ENCODE assay signal across 17 cellular contexts in the genomic region with DNA sequence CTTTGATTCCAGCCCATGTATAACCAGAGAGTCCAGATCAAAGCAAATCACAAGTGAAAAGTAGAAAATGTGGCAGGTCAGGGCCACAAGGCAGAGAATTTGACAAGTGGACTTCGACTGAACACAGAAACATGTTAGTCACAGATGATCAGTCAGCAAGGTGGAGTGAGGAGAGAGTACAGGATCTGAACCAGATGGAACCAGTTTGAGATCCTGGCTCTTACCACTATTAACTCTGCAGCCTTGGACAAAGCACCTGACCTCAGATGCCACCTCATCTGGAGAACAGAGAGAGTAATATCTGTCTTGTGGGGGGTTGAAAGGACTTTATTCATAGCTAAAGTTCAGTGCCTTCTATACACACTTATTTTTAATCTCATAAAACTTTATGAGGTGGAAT. TPM values are rescaled to one million over a fixed set of nuclear protein-coding genes. Genes with fewer than 3 reads are reported as not detected.
DNase-seq lines count a peak whose midpoint lies in the region; ATAC-seq and TF ChIP-seq lines count a peak whose summit lies in the region.
"Had no signal": no experiment of that assay in that cellular context is flagged by ENCODE, and none has a peak within 500 bp of the region (broad histone marks: within the 10 kb centered on the region; RNA-seq: fewer than 3 reads in every experiment).

No MANE protein-coding gene starts in this region.

- CTCF ChIA-PET in Calu3 (lab: Charles Lee) = no interaction called here

- H3K9me3 ChIP-seq in psoas muscle = no peaks in the 10 kb centered on the region

- 17 to 38% (median 32%) methylated on average over 1 of the region's 1 CpG for WGBS in psoas muscle, 3 donors

- H3K4me3 Mint-ChIP-seq in stimulated activated memory B cell treated with anti-CD40 and anti-IgM and Interleukin-4, amounts not matched to agents 10 μg/mL and 1 μg/mL and 100 μg/mL, for 72 hours = no peak overlapping the region
- H3K4me3 Mint-ChIP-seq in stimulated activated naive CD8-positive, alpha-beta T cell treated with anti-CD3 and anti-CD28 coated beads, Interleukin-15, amount 100 ng/mL, for 72 hours = no peak overlapping the region
- no peak overlapping the region for H3K4me3 Mint-ChIP-seq in Calu3 (ENCODE audit: low read depth, unreplicated experiment)
- H3K4me3 Mint-ChIP-seq: nephron progenitor cell had no signal

- TF ChIP-seq CTCF in psoas muscle (IDR thresholded peaks at IDR 0.05) = no peak
- TF ChIP-seq CTCF in Calu3 (IDR thresholded peaks at IDR 0.05; ENCODE audit: unreplicated experiment) = no peak

- DNase-seq in cerebellar cortex (ENCODE audit: low spot score) (peak; percentile 89), psoas muscle (no peak), H7 (no peak), Calu3 (no peak)
- DNase-seq in stimulated activated naive CD8-positive, alpha-beta T cell treated with anti-CD3 and anti-CD28 coated beads, Interleukin-15, amount 100 ng/mL, for 72 hours = no peak
- DNase-seq: activated CD4-positive, alpha-beta T cell treated with anti-CD3 and anti-CD28 coated beads, Interleukin-2, amount 50 U/mL, for 48 hours; activated effector memory CD4-positive, alpha-beta T cell treated with Interleukin-2 at 50 U/mL for 16 hours; effector memory CD4-positive, alpha-beta T cell; NCI-H1092; NCI-H510A; nephron progenitor cell had no signal

- peak; percentile 80 for ATAC-seq in GM18907 (IDR thresholded peaks at IDR 0.05; ENCODE audit: unreplicated experiment)
- peak; percentile 65 for ATAC-seq in HG02885 (IDR thresholded peaks at IDR 0.05; ENCODE audit: poor library complexity, unreplicated experiment)
- ATAC-seq in psoas muscle = peak in 3 of 4 donors; percentile 21 to 47 (median 27)
- no peak for ATAC-seq in stimulated activated memory B cell treated with anti-CD40 and anti-IgM and Interleukin-4, amounts not matched to agents 10 μg/mL and 1 μg/mL and 100 μg/mL, for 72 hours
- ATAC-seq in stimulated activated naive CD8-positive, alpha-beta T cell treated with anti-CD3 and anti-CD28 coated beads, Interleukin-15, amount 100 ng/mL, for 72 hours = no peak
- ATAC-seq: left lobe of liver had no signal

- H3K9me3 Mint-ChIP-seq in stimulated activated memory B cell treated with anti-CD40 and anti-IgM and Interleukin-4, amounts not matched to agents 10 μg/mL and 1 μg/mL and 100 μg/mL, for 72 hours = no peaks in the 10 kb centered on the region
- no peaks in the 10 kb centered on the region for H3K9me3 Mint-ChIP-seq in stimulated activated naive CD8-positive, alpha-beta T cell treated with anti-CD3 and anti-CD28 coated beads, Interleukin-15, amount 100 ng/mL, for 72 hours
- H3K9me3 Mint-ChIP-seq in Calu3 (ENCODE audit: low read depth, unreplicated experiment) = no peaks in the 10 kb centered on the region

- no peaks in the 10 kb centered on the region for H3K27me3 ChIP-seq in psoas muscle (ENCODE audit: insufficient read depth in 3 of 3, low read length in 2 of 3)
- H3K27me3 ChIP-seq in H7 (ENCODE audit: control insufficient read depth, insufficient read depth, low read length) = no peaks in the 10 kb centered on the region
- H3K27me3 ChIP-seq: BLaER1 had no signal

- H3K27me3 Mint-ChIP-seq in stimulated activated memory B cell treated with anti-CD40 and anti-IgM and Interleukin-4, amounts not matched to agents 10 μg/mL and 1 μg/mL and 100 μg/mL, for 72 hours = peaks cover 29% of the 10 kb centered on the region
- peaks cover 19% of the 10 kb centered on the region for H3K27me3 Mint-ChIP-seq in stimulated activated naive CD8-positive, alpha-beta T cell treated with anti-CD3 and anti-CD28 coated beads, Interleukin-15, amount 100 ng/mL, for 72 hours
- peaks cover 46% of the 10 kb centered on the region for H3K27me3 Mint-ChIP-seq in Calu3 (ENCODE audit: unreplicated experiment)

- peaks cover 40% of the 10 kb centered on the region for H3K4me1 ChIP-seq in psoas muscle
- H3K4me1 ChIP-seq: BLaER1 had no signal

- H3K4me1 Mint-ChIP-seq in stimulated activated memory B cell treated with anti-CD40 and anti-IgM and Interleukin-4, amounts not matched to agents 10 μg/mL and 1 μg/mL and 100 μg/mL, for 72 hours = no peaks in the 10 kb centered on the region
- no peaks in the 10 kb centered on the region for H3K4me1 Mint-ChIP-seq in stimulated activated naive CD8-positive, alpha-beta T cell treated with anti-CD3 and anti-CD28 coated beads, Interleukin-15, amount 100 ng/mL, for 72 hours
- no peaks in the 10 kb centered on the region for H3K4me1 Mint-ChIP-seq in Calu3 (ENCODE audit: low read depth, unreplicated experiment)

- peak overlapping the region; percentile 86 for H3K27ac ChIP-seq in psoas muscle
- H3K27ac ChIP-seq: BLaER1 had no signal

- H3K27ac Mint-ChIP-seq in stimulated activated memory B cell treated with anti-CD40 and anti-IgM and Interleukin-4, amounts not matched to agents 10 μg/mL and 1 μg/mL and 100 μg/mL, for 72 hours = no peak overlapping the region
- H3K27ac Mint-ChIP-seq in stimulated activated naive CD8-positive, alpha-beta T cell treated with anti-CD3 and anti-CD28 coated beads, Interleukin-15, amount 100 ng/mL, for 72 hours = no peak overlapping the region
- H3K27ac Mint-ChIP-seq in Calu3 (ENCODE audit: unreplicated experiment) = no peak overlapping the region
- H3K27ac Mint-ChIP-seq: nephron progenitor cell had no signal

- H3K4me3 ChIP-seq in psoas muscle (peak overlapping the region; percentile 19), H7 (ENCODE audit: insufficient read depth, low read depth, low read length) (no peak overlapping the region)
- H3K4me3 ChIP-seq: BLaER1 had no signal

- no peaks in the 10 kb centered on the region for H3K36me3 Mint-ChIP-seq in stimulated activated memory B cell treated with anti-CD40 and anti-IgM and Interleukin-4, amounts not matched to agents 10 μg/mL and 1 μg/mL and 100 μg/mL, for 72 hours
- H3K36me3 Mint-ChIP-seq in Calu3 (ENCODE audit: insufficient read depth, unreplicated experiment) = no peaks in the 10 kb centered on the region

- intact Hi-C loops in psoas muscle (cut with DNase I) (no loop called here), Calu3 (cut with micrococcal nuclease; ENCODE audit: unreplicated experiment) (no loop called here)

- H3K36me3 ChIP-seq in psoas muscle (ENCODE audit: insufficient read depth in 1 of 2, low read depth in 1 of 2) (no peaks in the 10 kb centered on the region), H7 (replicated peaks; ENCODE audit: control insufficient read depth, insufficient read depth, low read length) (no peaks in the 10 kb centered on the region)
- H3K36me3 ChIP-seq: BLaER1 had no signal

- BruUV-seq in Calu3 (replicated peaks; lab: Mats Ljungman, UMichigan) = no TSS peak

RNA-seq across cellular contexts. Expression of gene MRLN, which starts 4.4 kb away (rescaled TPM):
- total RNA-seq in psoas muscle (100 to 1,000 TPM in 2 of 4 donors, 10 to 100 TPM in 2; 82.0 to 219 (median 103) TPM), Calu3 (2022) (not detected in 2 replicates)
- polyA plus RNA-seq in psoas muscle = 100 to 1,000 TPM in 2 of 3 donors, 10 to 100 TPM in 1; 15.1 to 738 (median 297) TPM
- not detected in 2 replicates for total RNA-seq in H7 (2014; rRNA removed; shearing (Covaris generic))
- total RNA-seq: glomerular endothelial cell, left lobe of liver had no signal

RNA-seq across cellular contexts. Expression of gene SLC16A9, which starts 39.2 kb away (rescaled TPM):
- 1 to 10 TPM in 2 of 4 donors, under 1 TPM in 2; 0.64 to 2.5 (median 1.2) TPM for total RNA-seq in psoas muscle
- 1 to 10 TPM in 1 of 3 donors, under 1 TPM in 2; 0.01 to 3.1 (median 0.57) TPM for polyA plus RNA-seq in psoas muscle
- total RNA-seq in H7 (2014; rRNA removed; shearing (Covaris generic)) = 4.1 and 5.7 TPM in 2 replicates
- 2.2 and 2.4 TPM in 2 replicates for total RNA-seq in Calu3 (2022)

Comparison
In these comparisons a context has a peak if more than half of its experiments do, and no peak if none do; other contexts are left out.
1. ATAC-seq: peak in GM18907 (single experiment), HG02885 (single experiment) and psoas muscle (3 of 4); none in stimulated activated memory B cell treated with anti-CD40 and anti-IgM and Interleukin-4, amounts not matched to agents 10 μg/mL and 1 μg/mL and 100 μg/mL, for 72 hours (single experiment) and stimulated activated naive CD8-positive, alpha-beta T cell treated with anti-CD3 and anti-CD28 coated beads, Interleukin-15, amount 100 ng/mL, for 72 hours (single experiment).
2. RNA of gene MRLN, which starts 4.4 kb away (total RNA-seq): 82.0 to 219 TPM in psoas muscle; not detected in H7 and not detected in Calu3; every median in the first group is over 10 times any median in the second.